ENCODE assay signal across 8 cellular contexts in genomic region chrX:24464836-24465523, GRCh38. TPM values are rescaled to one million over a fixed set of nuclear protein-coding genes. Genes with fewer than 3 reads are reported as not detected.
DNase-seq lines count a peak whose midpoint lies in the region; ATAC-seq and TF ChIP-seq lines count a peak whose summit lies in the region.

Gene PDK3 (plus strand): TSS chrX:24465286. CDS start chrX:24465456, 170 bp downstream.

- in situ Hi-C loops in SK-MEL-5 (cut with HindIII; ENCODE audit: low pct_unique_long_range_greater_than_20kb, low sequenced_read_pairs), result no loop called here

- peaks cover 0 to 47% (median 0%) of the 10 kb centered on the region in 3 donors for H3K4me1 ChIP-seq in gastroesophageal sphincter

- 0% methylated on average over 3 of the region's 80 CpGs; no CpG with 5 or more reads in 1 of the 2 donors for WGBS in gastroesophageal sphincter (ENCODE audit: low coverage in 1 of 2), 2 donors

- peak within 1 kb of the TSS; percentile 62 to 88 (median 82) for H3K27ac ChIP-seq in gastroesophageal sphincter

- H3K36me3 ChIP-seq in gastroesophageal sphincter, result no peaks in the 10 kb centered on the region

- peak within 1 kb of the TSS; percentile 48 for H3K4me3 ChIP-seq in HFF-Myc (replicated peaks; ENCODE audit: low read depth, low read length)
- peak within 1 kb of the TSS; percentile 76 to 81 for H3K4me3 ChIP-seq in gastroesophageal sphincter

- H3K27me3 ChIP-seq in gastroesophageal sphincter, result no peaks in the 10 kb centered on the region

- no peaks in the 10 kb centered on the region for H3K9me3 ChIP-seq in gastroesophageal sphincter

- TF ChIP-seq EP300 in gastroesophageal sphincter (IDR thresholded peaks at IDR 0.05), result no peak

- TF ChIP-seq POLR2A in gastroesophageal sphincter (IDR thresholded peaks at IDR 0.05), result peak; percentile 77 to 79

- TF ChIP-seq CTCF in HFF-Myc (IDR thresholded peaks at IDR 0.05; ENCODE audit: low read depth, low read length, missing control alignments), result no peak
- no peak for TF ChIP-seq CTCF in gastroesophageal sphincter (IDR thresholded peaks at IDR 0.05)

- peak; percentile 97 for ATAC-seq in gastroesophageal sphincter

- DNase-seq in GM04503 (ENCODE audit: low read depth), result peak; percentile 3
- DNase-seq in HFF-Myc (ENCODE audit: extremely low read depth, low read depth), result peak; percentile 29
- DNase-seq in MV-4-11 (lab: John Stamatoyannopoulos, UW), result peak; percentile 68
- peak; percentile 89 for DNase-seq in SK-MEL-5 (ENCODE audit: low read depth, low spot score)
- DNase-seq in activated naive CD4-positive, alpha-beta T cell treated with Interleukin-2 at 50 U/mL for 16 hours, result peak; percentile 87
- DNase-seq in nucleus accumbens (lab: John Stamatoyannopoulos, UW), result peak; percentile 2 to 91 (median 78)
- DNase-seq in superior temporal gyrus (ENCODE audit: extremely low spot score), result peak; percentile 82

RNA-seq across cellular contexts. Expression of gene PDK3, which starts in this region (rescaled TPM):
- total RNA-seq in SK-MEL-5 (2014; rRNA removed; shearing (Covaris generic)), result 48.5 and 48.8 TPM in 2 replicates
- polyA plus RNA-seq in SK-MEL-5 (2015; cell fraction: cytosol; rRNA removed), result 23.3 and 27.7 TPM in 2 replicates
- polyA plus RNA-seq in SK-MEL-5 (2015; cell fraction: nucleus; rRNA removed), result 6.7 and 9.6 TPM in 2 replicates
- total RNA-seq in gastroesophageal sphincter, result 10 to 100 TPM; 51.8 to 77.0 (median 68.4) TPM

Comparison
In these comparisons a context has a peak if more than half of its experiments do, and no peak if none do; other contexts are left out.
1. Peak in every context shown above with its lines: DNase-seq, ATAC-seq, H3K4me3 ChIP-seq and H3K27ac ChIP-seq.
2. DNase-seq: peak in every context shown above with its lines; median percentile 89 in SK-MEL-5; 87 in activated naive CD4-positive, alpha-beta T cell treated with Interleukin-2 at 50 U/mL for 16 hours; 82 in superior temporal gyrus; 78 in nucleus accumbens; 68 in MV-4-11; 29 in HFF-Myc; 3 in GM04503.